18 cellular contexts compared by ENCODE assay signal in the genomic region with DNA sequence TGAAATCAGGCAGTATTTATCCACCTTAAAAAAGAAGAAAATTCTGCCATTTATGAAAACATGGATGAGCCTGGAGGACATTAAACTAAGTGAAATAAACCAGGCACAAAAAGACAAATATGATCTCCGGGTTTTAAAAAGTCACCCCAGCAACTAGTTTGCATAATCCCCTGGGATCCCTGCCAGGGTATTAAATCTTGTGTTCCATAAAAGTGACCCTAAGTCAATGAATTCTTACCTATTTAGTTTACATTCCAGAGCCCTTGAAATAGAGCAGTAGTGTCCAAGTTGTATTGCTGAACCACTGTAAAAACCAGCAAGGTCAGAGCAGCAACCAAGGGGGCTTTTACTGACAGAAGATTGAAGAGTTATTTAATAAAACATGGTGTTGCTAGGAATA.
DNase-seq lines count a peak whose midpoint lies in the region; TF ChIP-seq lines count a peak whose summit lies in the region.
"Had no signal": no experiment of that assay in that cellular context is flagged by ENCODE, and none has a peak within 500 bp of the region (broad histone marks: within the 10 kb centered on the region; RNA-seq: fewer than 3 reads in every experiment).

No MANE protein-coding gene starts in this region.

- no peak overlapping the region for H3K27ac ChIP-seq in thyroid gland
- H3K27ac ChIP-seq in spleen: no peak overlapping the region
- H3K27ac ChIP-seq: C4-2B, GM23248, KMS-11, SJSA1 had no signal

- H3K27me3 ChIP-seq in thyroid gland: no peaks in the 10 kb centered on the region
- no peaks in the 10 kb centered on the region for H3K27me3 ChIP-seq in spleen (replicated peaks in 1 of 7)
- H3K27me3 ChIP-seq: SJSA1 had no signal

- H3K27ac Mint-ChIP-seq in mesothelial cell of epicardium: peak overlapping the region; percentile 79
- no peak overlapping the region for H3K27ac Mint-ChIP-seq in activated naive CD8-positive, alpha-beta T cell treated with anti-CD3 and anti-CD28 coated beads for 36 hours
- H3K27ac Mint-ChIP-seq: HFFc6 had no signal

- no peak overlapping the region for H3K4me3 Mint-ChIP-seq in mesothelial cell of epicardium
- no peak overlapping the region for H3K4me3 Mint-ChIP-seq in activated naive CD8-positive, alpha-beta T cell treated with anti-CD3 and anti-CD28 coated beads for 36 hours
- H3K4me3 Mint-ChIP-seq: HFFc6 had no signal

- peak; percentile 18 for DNase-seq in Caki2 (ENCODE audit: low read depth)
- DNase-seq in NCI-H526 (lab: John Stamatoyannopoulos, UW): peak; percentile 10 to 32
- peak; percentile 10 for DNase-seq in astrocyte of the hippocampus (ENCODE audit: low read depth, low spot score)
- no peak for DNase-seq in mesothelial cell of epicardium (ENCODE audit: low spot score in 2 of 2, unreplicated experiment in 2 of 2)
- no peak for DNase-seq in thyroid gland
- no peak for DNase-seq in spleen
- DNase-seq in activated naive CD8-positive, alpha-beta T cell treated with anti-CD3 and anti-CD28 coated beads for 36 hours: no peak
- DNase-seq in stimulated activated CD4-positive, alpha-beta T cell treated with anti-CD3 and anti-CD28 coated beads, Interleukin-2, amount 100 ng/mL, for 24 hours: no peak
- DNase-seq: DMS79, GM23248, HFFc6, MM.1S, NCI-H1105 treated with DMSO at 0.1 percent for 48 hours, NCI-H187 treated with DMSO at 0.1 percent for 48 hours, NCI-H446 had no signal

- no peak overlapping the region for H3K4me3 ChIP-seq in thyroid gland (replicated peaks in 1 of 3)
- H3K4me3 ChIP-seq in spleen: no peak overlapping the region
- H3K4me3 ChIP-seq: GM23248, SJSA1 had no signal

- H3K4me1 Mint-ChIP-seq in mesothelial cell of epicardium: peaks cover 38% of the 10 kb centered on the region
- H3K4me1 Mint-ChIP-seq in activated naive CD8-positive, alpha-beta T cell treated with anti-CD3 and anti-CD28 coated beads for 36 hours: no peaks in the 10 kb centered on the region

- H3K4me1 ChIP-seq in thyroid gland: no peaks in the 10 kb centered on the region
- H3K4me1 ChIP-seq in spleen: no peaks in the 10 kb centered on the region
- H3K4me1 ChIP-seq: SJSA1 had no signal

- TF ChIP-seq POLR2A in thyroid gland (IDR thresholded peaks at IDR 0.05) (no peak), spleen (IDR thresholded peaks at IDR 0.05) (no peak)

- TF ChIP-seq CTCF in mesothelial cell of epicardium (IDR thresholded peaks at IDR 0.05; ENCODE audit: unreplicated experiment): no peak
- TF ChIP-seq CTCF in thyroid gland (IDR thresholded peaks at IDR 0.05): no peak
- no peak for TF ChIP-seq CTCF in spleen (IDR thresholded peaks at IDR 0.05 in 8 of 11, conservative IDR thresholded peaks at IDR 0.05 in 3 of 11)

- no peaks in the 10 kb centered on the region for H3K27me3 Mint-ChIP-seq in mesothelial cell of epicardium (ENCODE audit: low read depth)
- H3K27me3 Mint-ChIP-seq in activated naive CD8-positive, alpha-beta T cell treated with anti-CD3 and anti-CD28 coated beads for 36 hours: no peaks in the 10 kb centered on the region

- no peaks in the 10 kb centered on the region for H3K36me3 Mint-ChIP-seq in mesothelial cell of epicardium
- H3K36me3 Mint-ChIP-seq in activated naive CD8-positive, alpha-beta T cell treated with anti-CD3 and anti-CD28 coated beads for 36 hours: no peaks in the 10 kb centered on the region

- 42 to 47% methylated on average over 1 of the region's 1 CpG for WGBS in thyroid gland, 2 donors
- 38 to 84% (median 65%) methylated on average over 1 of the region's 1 CpG for WGBS in spleen, 5 donors

- in situ Hi-C loops in Caki2 (cut with HindIII; ENCODE audit: low pct_unique_long_range_greater_than_20kb, low sequenced_read_pairs): no loop called here

- H3K9me3 ChIP-seq in thyroid gland: no peaks in the 10 kb centered on the region
- peaks cover 0 to 7% (median 2%) of the 10 kb centered on the region in 8 donors for H3K9me3 ChIP-seq in spleen
- H3K9me3 ChIP-seq: SJSA1 had no signal

- intact Hi-C loops in thyroid gland (cut with DNase I): no loop called here
- intact Hi-C loops in spleen (cut with DNase I; ENCODE audit: low total_unique reads): no loop called here

- H3K36me3 ChIP-seq in thyroid gland (no peaks in the 10 kb centered on the region), spleen (no peaks in the 10 kb centered on the region)
- H3K36me3 ChIP-seq: SJSA1 had no signal

- peaks cover 11% of the 10 kb centered on the region for H3K9me3 Mint-ChIP-seq in mesothelial cell of epicardium
- peaks cover 4% of the 10 kb centered on the region for H3K9me3 Mint-ChIP-seq in activated naive CD8-positive, alpha-beta T cell treated with anti-CD3 and anti-CD28 coated beads for 36 hours

Comparison
In these comparisons a context has a peak if more than half of its experiments do, and no peak if none do; other contexts are left out.
1. DNase-seq: peak in Caki2 (single experiment), NCI-H526 (2 of 2) and astrocyte of the hippocampus (single experiment); none in mesothelial cell of epicardium (0 of 2), thyroid gland (0 of 2), spleen (single experiment), activated naive CD8-positive, alpha-beta T cell treated with anti-CD3 and anti-CD28 coated beads for 36 hours (single experiment) and stimulated activated CD4-positive, alpha-beta T cell treated with anti-CD3 and anti-CD28 coated beads, Interleukin-2, amount 100 ng/mL, for 24 hours (0 of 2).